ENCODE assay signal across 8 cellular contexts in the genomic region with DNA sequence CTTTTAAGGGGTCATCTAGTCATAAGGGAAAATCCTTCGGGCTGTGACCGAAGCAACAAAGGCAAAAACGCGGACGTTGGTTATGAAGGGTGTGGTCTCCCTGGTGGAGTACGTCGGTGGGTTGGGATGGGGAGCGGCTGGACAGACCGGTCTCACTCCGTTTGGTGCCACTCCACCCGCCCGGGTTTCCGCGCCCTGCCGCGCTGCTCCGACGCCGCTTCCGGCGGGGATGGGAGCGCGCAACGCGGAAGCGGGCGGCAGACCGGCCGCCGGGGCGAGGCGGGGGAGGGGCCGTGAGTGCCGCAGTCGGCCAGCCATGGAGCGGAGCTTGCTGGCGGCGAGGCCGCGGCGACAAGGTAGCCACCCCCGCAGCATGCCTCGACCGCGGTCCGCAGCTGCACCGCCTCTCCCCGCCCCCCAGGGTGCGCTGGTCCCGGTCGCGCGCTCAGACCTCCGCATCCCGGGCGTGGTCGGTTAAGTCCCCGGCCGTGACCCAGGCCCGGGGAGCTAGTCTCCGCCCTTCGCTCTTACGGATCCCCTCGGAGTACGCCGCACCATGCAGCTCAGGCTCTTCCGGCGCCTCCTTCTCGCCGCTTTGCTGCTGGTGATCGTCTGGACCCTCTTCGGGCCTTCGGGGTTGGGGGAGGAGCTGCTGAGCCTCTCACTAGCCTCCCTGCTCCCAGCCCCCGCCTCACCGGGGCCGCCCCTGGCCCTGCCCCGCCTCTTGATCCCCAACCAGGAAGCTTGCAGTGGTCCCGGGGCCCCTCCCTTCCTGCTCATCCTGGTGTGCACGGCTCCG. TPM values are rescaled to one million over a fixed set of nuclear protein-coding genes. Genes with fewer than 3 reads are reported as not detected.
A peak's percentile ranks its signal among the peaks of the same experiment; 100 is the strongest.
DNase-seq lines count a peak whose midpoint lies in the region; ATAC-seq, FAIRE-seq and TF ChIP-seq lines count a peak whose summit lies in the region.

A gene with protein sequence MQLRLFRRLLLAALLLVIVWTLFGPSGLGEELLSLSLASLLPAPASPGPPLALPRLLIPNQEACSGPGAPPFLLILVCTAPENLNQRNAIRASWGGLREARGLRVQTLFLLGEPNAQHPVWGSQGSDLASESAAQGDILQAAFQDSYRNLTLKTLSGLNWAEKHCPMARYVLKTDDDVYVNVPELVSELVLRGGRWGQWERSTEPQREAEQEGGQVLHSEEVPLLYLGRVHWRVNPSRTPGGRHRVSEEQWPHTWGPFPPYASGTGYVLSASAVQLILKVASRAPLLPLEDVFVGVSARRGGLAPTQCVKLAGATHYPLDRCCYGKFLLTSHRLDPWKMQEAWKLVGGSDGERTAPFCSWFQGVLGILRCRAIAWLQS (plus strand): TSS at position 260 of the 799 bp plus-strand sequence. CDS start 297 bp downstream, at position 557.

- TF ChIP-seq CTCF in A549 (IDR thresholded peaks at IDR 0.05) = no peak; the same call in 2 of the 3 replicates
- peak; percentile 37 to 48 (median 44) for TF ChIP-seq CTCF in right lobe of liver (IDR thresholded peaks at IDR 0.05)

- peak within 1 kb of the TSS; percentile 91 for H3K4me2 ChIP-seq in A549

- TF ChIP-seq EP300 in A549 (IDR thresholded peaks at IDR 0.05) = no peak

- POLR2A ChIA-PET in A549 (lab: Yijun Ruan, JAX) = interaction anchor here (0.7 to 2.1 kb wide), 7 partner anchors 12 to 305 kb away, joined by 3 to 10 read pairs (median 4); a partner anchor contains a TSS

- H3K27ac ChIP-seq in A549 (peak within 1 kb of the TSS; percentile 68 to 97), duodenal mucosa (ENCODE audit: low read depth, low read length) (peak within 1 kb of the TSS; percentile 85), right lobe of liver (peak within 1 kb of the TSS; percentile 36 to 72 (median 61))

- peak; percentile 46 to 73 for DNase-seq in A549 (ENCODE audit: low read depth in 1 of 2, low spot score in 1 of 2)
- DNase-seq in NCI-H510A (lab: John Stamatoyannopoulos, UW) = peak; percentile 97
- DNase-seq in activated CD4-positive, alpha-beta T cell treated with anti-CD3 and anti-CD28 coated beads, Interleukin-2, amount 50 U/mL, for 1 hour = peak; percentile 58
- peak; percentile 70 to 79 (median 71) for DNase-seq in right lobe of liver
- DNase-seq in stimulated activated CD4-positive, alpha-beta T cell treated with anti-CD3 and anti-CD28 coated beads, TNF-alpha, amount 100 ng/mL, for 1 hour (ENCODE audit: low read depth in 3 of 3, low spot score in 1 of 3) = peak in 2 of 3 donors; percentile 21 to 64

- H3K4me3 ChIP-seq in A549 = peak within 1 kb of the TSS; percentile 87
- peak within 1 kb of the TSS; percentile 80 to 85 for H3K4me3 ChIP-seq in duodenal mucosa (ENCODE audit: low read depth in 1 of 2, low read length in 2 of 2)
- H3K4me3 ChIP-seq in right lobe of liver = peak within 1 kb of the TSS; percentile 44 to 66 (median 56)

- CTCF ChIA-PET in A549 (lab: Yijun Ruan, JAX) = interaction anchor here (0.7 to 5.7 kb wide), 8 partner anchors 11 to 148 kb away, joined by 3 to 44 read pairs (median 7); a partner anchor contains a TSS

- peak within 1 kb of the TSS; percentile 75 to 86 for H3K9ac ChIP-seq in duodenal mucosa (ENCODE audit: low read depth in 1 of 2, low read length in 2 of 2)

- intact Hi-C loops in right lobe of liver (cut with DNase I) = no loop called here

- H3K9me3 ChIP-seq in A549 = no peaks in the 10 kb centered on the region
- H3K9me3 ChIP-seq in duodenal mucosa (ENCODE audit: control insufficient read depth in 1 of 2, low read length in 2 of 2) = no peaks in the 10 kb centered on the region
- no peaks in the 10 kb centered on the region for H3K9me3 ChIP-seq in right lobe of liver

- FAIRE-seq in A549 (lab: Jason Lieb, UNC) = no peak

- ATAC-seq in A549 = peak; percentile 52 to 65
- peak; percentile 62 for ATAC-seq in GM18498 (IDR thresholded peaks at IDR 0.05; ENCODE audit: unreplicated experiment)
- peak; percentile 63 for ATAC-seq in HG02885 (IDR thresholded peaks at IDR 0.05; ENCODE audit: poor library complexity, unreplicated experiment)
- peak; percentile 53 to 77 (median 60) for ATAC-seq in right lobe of liver

- 2% methylated on average over 32 of the region's 80 CpGs for WGBS in A549 (ENCODE audit: missing lambda C conversion rate)
- 13% methylated on average over 24 of the region's 80 CpGs for WGBS in right lobe of liver (ENCODE audit: insufficient coverage, low coverage, low lambda C conversion rate, missing lambda C conversion rate)

- peaks cover 41% of the 10 kb centered on the region for H3K4me1 ChIP-seq in A549
- peaks cover 45 to 57% of the 10 kb centered on the region in 2 donors for H3K4me1 ChIP-seq in duodenal mucosa (ENCODE audit: control insufficient read depth in 1 of 2, insufficient read depth in 2 of 2, low read length in 2 of 2)
- H3K4me1 ChIP-seq in right lobe of liver = peaks cover 2 to 41% (median 21%) of the 10 kb centered on the region in 4 donors

- TF ChIP-seq RAD21 in A549 (conservative IDR thresholded peaks at IDR 0.05 in 1 of 2, IDR thresholded peaks at IDR 0.05 in 1 of 2) = no peak

- H3K27me3 ChIP-seq in duodenal mucosa (ENCODE audit: control insufficient read depth in 1 of 2, insufficient read depth in 2 of 2, low read length in 2 of 2) (no peaks in the 10 kb centered on the region), right lobe of liver (no peaks in the 10 kb centered on the region)

- TF ChIP-seq POLR2A in A549 (IDR thresholded peaks at IDR 0.05; ENCODE audit: low read length) = 0 out of 2 replicates have a peak, but pooled peaks have one; percentile 21
- TF ChIP-seq POLR2A in right lobe of liver (IDR thresholded peaks at IDR 0.05) = peak; percentile 57

- H3K36me3 ChIP-seq in duodenal mucosa (ENCODE audit: control insufficient read depth in 1 of 2, insufficient read depth in 2 of 2, low read length in 2 of 2) = peaks cover 36 to 58% of the 10 kb centered on the region in 2 donors
- H3K36me3 ChIP-seq in right lobe of liver = peaks cover 0 to 33% (median 6%) of the 10 kb centered on the region in 4 donors

TF ChIP-seq in A549, 52 proteins besides CTCF, POLR2A, EP300 and RAD21 (continues in another document):
- TF ChIP-seq TFCP2L1 (CRISPR knock-in tag; IDR thresholded peaks at IDR 0.05) = peak; percentile 86
- peak; percentile 28; the same call in 1 of the 2 replicates for TF ChIP-seq RARB (CRISPR knock-in tag; IDR thresholded peaks at IDR 0.05)
- TF ChIP-seq HOXA7 (CRISPR knock-in tag; IDR thresholded peaks at IDR 0.05) = peak; percentile 67
- TF ChIP-seq, protein P1, sequence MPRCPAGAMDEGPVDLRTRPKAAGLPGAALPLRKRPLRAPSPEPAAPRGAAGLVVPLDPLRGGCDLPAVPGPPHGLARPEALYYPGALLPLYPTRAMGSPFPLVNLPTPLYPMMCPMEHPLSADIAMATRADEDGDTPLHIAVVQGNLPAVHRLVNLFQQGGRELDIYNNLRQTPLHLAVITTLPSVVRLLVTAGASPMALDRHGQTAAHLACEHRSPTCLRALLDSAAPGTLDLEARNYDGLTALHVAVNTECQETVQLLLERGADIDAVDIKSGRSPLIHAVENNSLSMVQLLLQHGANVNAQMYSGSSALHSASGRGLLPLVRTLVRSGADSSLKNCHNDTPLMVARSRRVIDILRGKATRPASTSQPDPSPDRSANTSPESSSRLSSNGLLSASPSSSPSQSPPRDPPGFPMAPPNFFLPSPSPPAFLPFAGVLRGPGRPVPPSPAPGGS (IDR thresholded peaks at IDR 0.05) = peak; percentile 70; the same call in 1 of the 3 replicates
- peak; percentile 97; the same call in 1 of the 2 replicates for TF ChIP-seq POLR2AphosphoS2 (conservative IDR thresholded peaks at IDR 0.05; ENCODE audit: low read length)
- peak; percentile 17 for TF ChIP-seq CHD2 (IDR thresholded peaks at IDR 0.05; ENCODE audit: low read length, partially characterized antibody)
- no peak for TF ChIP-seq RCOR1 (IDR thresholded peaks at IDR 0.05; ENCODE audit: low read depth, low read length)
- TF ChIP-seq, protein P2, sequence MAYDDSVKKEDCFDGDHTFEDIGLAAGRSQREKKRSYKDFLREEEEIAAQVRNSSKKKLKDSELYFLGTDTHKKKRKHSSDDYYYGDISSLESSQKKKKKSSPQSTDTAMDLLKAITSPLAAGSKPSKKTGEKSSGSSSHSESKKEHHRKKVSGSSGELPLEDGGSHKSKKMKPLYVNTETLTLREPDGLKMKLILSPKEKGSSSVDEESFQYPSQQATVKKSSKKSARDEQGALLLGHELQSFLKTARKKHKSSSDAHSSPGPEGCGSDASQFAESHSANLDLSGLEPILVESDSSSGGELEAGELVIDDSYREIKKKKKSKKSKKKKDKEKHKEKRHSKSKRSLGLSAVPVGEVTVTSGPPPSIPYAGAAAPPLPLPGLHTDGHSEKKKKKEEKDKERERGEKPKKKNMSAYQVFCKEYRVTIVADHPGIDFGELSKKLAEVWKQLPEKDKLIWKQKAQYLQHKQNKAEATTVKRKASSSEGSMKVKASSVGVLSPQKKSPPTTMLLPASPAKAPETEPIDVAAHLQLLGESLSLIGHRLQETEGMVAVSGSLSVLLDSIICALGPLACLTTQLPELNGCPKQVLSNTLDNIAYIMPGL (CRISPR knock-in tag; IDR thresholded peaks at IDR 0.05; ENCODE audit: borderline replicate concordance) = peak; percentile 51; the same call in 1 of the 2 replicates
- TF ChIP-seq RFX5 (IDR thresholded peaks at IDR 0.05) = no peak
- TF ChIP-seq, protein P3, sequence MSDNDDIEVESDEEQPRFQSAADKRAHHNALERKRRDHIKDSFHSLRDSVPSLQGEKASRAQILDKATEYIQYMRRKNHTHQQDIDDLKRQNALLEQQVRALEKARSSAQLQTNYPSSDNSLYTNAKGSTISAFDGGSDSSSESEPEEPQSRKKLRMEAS (IDR thresholded peaks at IDR 0.05) = peak; percentile 57
- peak; percentile 60; the same call in 1 of the 2 replicates for TF ChIP-seq EHF (CRISPR knock-in tag; IDR thresholded peaks at IDR 0.05)
- TF ChIP-seq, protein P4, sequence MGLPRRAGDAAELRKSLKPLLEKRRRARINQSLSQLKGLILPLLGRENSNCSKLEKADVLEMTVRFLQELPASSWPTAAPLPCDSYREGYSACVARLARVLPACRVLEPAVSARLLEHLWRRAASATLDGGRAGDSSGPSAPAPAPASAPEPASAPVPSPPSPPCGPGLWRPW (IDR thresholded peaks at IDR 0.05) = no peak
- TF ChIP-seq JUN (IDR thresholded peaks at IDR 0.05) = peak; percentile 23 to 89; a peak in 4 of 5 replicates
- TF ChIP-seq FOSB (CRISPR knock-in tag; IDR thresholded peaks at IDR 0.05) = peak; percentile 76; the same call in 1 of the 2 replicates
- TF ChIP-seq HOXB5 (CRISPR knock-in tag; IDR thresholded peaks at IDR 0.05) = peak; percentile 49; the same call in 1 of the 2 replicates

RNA-seq across cellular contexts. Expression of the gene that starts here (rescaled TPM):
- polyA plus RNA-seq in A549 (2011; rRNA removed) = 0.54 and 0.74 TPM in 2 replicates
- polyA plus RNA-seq in A549 (2012; cell fraction: cytosol; rRNA removed) = 0.20 and 0.45 TPM in 2 replicates
- 0.40 and 0.49 TPM in 2 replicates for polyA plus RNA-seq in A549 (2012; cell fraction: nucleus; rRNA removed)
- polyA plus RNA-seq in A549 (2017; fragmentation: RNase III; extraction: RNeasy Plus Mini Kit Qiagen cat#74134 plus additional on column Dnase treatment) = 0.24 to 0.41 TPM (median 0.27 TPM) in 3 replicates
- 2.0 and 2.7 TPM in 2 replicates for polyA minus RNA-seq in A549 (2011; rRNA and poly(A)+ RNA removed)
- total RNA-seq in right lobe of liver = 1 to 10 TPM in 4 of 6 experiments, under 1 TPM in 2; 0.79 to 1.7 (median 1.4) TPM

Comparison
In these comparisons a context has a peak if more than half of its experiments do, and no peak if none do; other contexts are left out.
1. Peak in every context shown above with its lines: DNase-seq, ATAC-seq, H3K4me3 ChIP-seq and H3K27ac ChIP-seq.
2. DNase-seq: peak in every context shown above with its lines; median percentile 97 in NCI-H510A; 71 in right lobe of liver; 60 in A549; 58 in activated CD4-positive, alpha-beta T cell treated with anti-CD3 and anti-CD28 coated beads, Interleukin-2, amount 50 U/mL, for 1 hour; 42 in stimulated activated CD4-positive, alpha-beta T cell treated with anti-CD3 and anti-CD28 coated beads, TNF-alpha, amount 100 ng/mL, for 1 hour.